In the genomic region with DNA sequence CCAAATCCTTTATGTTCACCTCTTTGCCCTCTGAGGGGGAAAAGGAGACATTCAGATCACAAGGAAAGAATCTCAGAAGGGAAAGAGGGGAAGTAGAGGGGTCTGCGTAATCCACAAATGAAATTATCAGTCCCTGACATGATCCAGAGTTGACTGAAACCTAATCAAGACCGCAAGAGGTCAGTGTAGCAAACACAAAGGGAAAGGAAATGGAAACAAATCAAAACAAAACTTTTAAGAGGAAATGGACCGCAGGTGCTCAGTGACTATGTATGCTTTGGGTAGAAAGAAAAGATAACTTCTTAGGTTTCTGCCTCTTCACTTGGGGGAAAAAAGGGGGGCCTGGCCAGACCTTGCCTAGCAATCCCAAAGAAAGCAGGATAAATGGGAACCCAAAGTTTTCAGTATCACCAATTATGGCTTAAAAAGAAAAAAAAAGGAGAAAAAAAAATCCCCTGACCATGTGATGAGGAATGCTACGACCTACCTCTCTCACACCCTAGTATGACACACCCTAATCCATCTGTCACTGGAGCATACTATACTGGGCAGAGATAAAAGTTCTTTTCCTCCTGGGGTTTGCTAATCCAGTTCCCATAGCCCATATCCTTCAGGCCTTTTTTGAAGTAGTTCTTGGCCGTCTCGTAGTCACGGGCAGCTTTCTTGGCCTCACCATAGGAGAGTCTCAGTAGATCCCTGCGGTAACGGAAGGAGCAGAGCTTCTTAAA, we compare ENCODE assay signal across 21 cellular contexts. TPM values are rescaled to one million over a fixed set of nuclear protein-coding genes. Genes with fewer than 3 reads are reported as not detected.
DNase-seq lines count a peak whose midpoint lies in the region; ATAC-seq lines count a peak whose summit lies in the region.
"Had no signal": no experiment of that assay in that cellular context is flagged by ENCODE, and none has a peak within 500 bp of the region (broad histone marks: within the 10 kb centered on the region; RNA-seq: fewer than 3 reads in every experiment).

No MANE protein-coding gene starts in this region.

- CTCF ChIA-PET in activated CD4-positive, alpha-beta memory T cell treated with anti-CD3 and anti-CD28 coated beads for 36 hours (lab: Charles Lee) = no interaction called here

- ATAC-seq in stimulated activated naive CD8-positive, alpha-beta T cell treated with anti-CD3 and anti-CD28 coated beads, Interleukin-15, amount 100 ng/mL, for 72 hours = no peak
- no peak for ATAC-seq in stimulated activated naive CD8-positive, alpha-beta T cell treated with anti-CD3 and anti-CD28 coated beads, Interleukin-15, Interleukin-2, amounts not matched to agents 100 U/mL and 50 U/mL, for 24 hours
- ATAC-seq in memory B cell (ENCODE audit: low read depth) = peak; percentile 81
- ATAC-seq: activated CD8-positive, alpha-beta T cell treated with anti-CD3 and anti-CD28 coated beads, Interleukin-2, amount 10 ng/mL, durations not matched to agents 7 days and 5 days; HepG2 had no signal

- H3K27ac Mint-ChIP-seq in stimulated activated naive CD8-positive, alpha-beta T cell treated with anti-CD3 and anti-CD28 coated beads, Interleukin-15, amount 100 ng/mL, for 72 hours = peak overlapping the region; percentile 51 to 52
- H3K27ac Mint-ChIP-seq in activated CD4-positive, alpha-beta memory T cell treated with anti-CD3 and anti-CD28 coated beads for 36 hours = peak overlapping the region; percentile 43
- H3K27ac Mint-ChIP-seq in memory B cell = peak overlapping the region; percentile 67
- H3K27ac Mint-ChIP-seq: activated CD8-positive, alpha-beta T cell treated with anti-CD3 and anti-CD28 coated beads, Interleukin-2, amount 10 ng/mL, durations not matched to agents 7 days and 5 days had no signal

- POLR2A ChIA-PET in activated CD4-positive, alpha-beta memory T cell treated with anti-CD3 and anti-CD28 coated beads for 36 hours (lab: Charles Lee) = no interaction called here

- intact Hi-C loops in activated CD4-positive, alpha-beta memory T cell treated with anti-CD3 and anti-CD28 coated beads for 36 hours (cut with micrococcal nuclease) = no loop called here
- intact Hi-C loops in posterior cingulate gyrus (cut with DNase I) = no loop called here

- H3K9me3 Mint-ChIP-seq in stimulated activated naive CD8-positive, alpha-beta T cell treated with anti-CD3 and anti-CD28 coated beads, Interleukin-15, amount 100 ng/mL, for 72 hours = no peaks in the 10 kb centered on the region
- H3K9me3 Mint-ChIP-seq in activated CD4-positive, alpha-beta memory T cell treated with anti-CD3 and anti-CD28 coated beads for 36 hours = no peaks in the 10 kb centered on the region
- H3K9me3 Mint-ChIP-seq in memory B cell = no peaks in the 10 kb centered on the region
- H3K9me3 Mint-ChIP-seq: CD4-positive, alpha-beta memory T cell; nephron progenitor cell had no signal

- no peak overlapping the region for H3K4me3 Mint-ChIP-seq in stimulated activated naive CD8-positive, alpha-beta T cell treated with anti-CD3 and anti-CD28 coated beads, Interleukin-15, amount 100 ng/mL, for 72 hours
- H3K4me3 Mint-ChIP-seq in activated CD4-positive, alpha-beta memory T cell treated with anti-CD3 and anti-CD28 coated beads for 36 hours = no peak overlapping the region
- H3K4me3 Mint-ChIP-seq in memory B cell = no peak overlapping the region
- H3K4me3 Mint-ChIP-seq: activated CD8-positive, alpha-beta T cell treated with anti-CD3 and anti-CD28 coated beads, Interleukin-2, amount 10 ng/mL, durations not matched to agents 7 days and 5 days; CD4-positive, alpha-beta memory T cell; nephron progenitor cell had no signal

- H3K36me3 Mint-ChIP-seq in activated CD4-positive, alpha-beta memory T cell treated with anti-CD3 and anti-CD28 coated beads for 36 hours = peaks cover 81% of the 10 kb centered on the region
- H3K36me3 Mint-ChIP-seq in memory B cell = peaks cover 48% of the 10 kb centered on the region

- H3K4me1 Mint-ChIP-seq in stimulated activated naive CD8-positive, alpha-beta T cell treated with anti-CD3 and anti-CD28 coated beads, Interleukin-15, amount 100 ng/mL, for 72 hours = no peaks in the 10 kb centered on the region
- peaks cover 5% of the 10 kb centered on the region for H3K4me1 Mint-ChIP-seq in activated CD4-positive, alpha-beta memory T cell treated with anti-CD3 and anti-CD28 coated beads for 36 hours (ENCODE audit: low read depth)
- peaks cover 13% of the 10 kb centered on the region for H3K4me1 Mint-ChIP-seq in memory B cell
- H3K4me1 Mint-ChIP-seq: nephron progenitor cell had no signal

- H3K27me3 Mint-ChIP-seq in stimulated activated naive CD8-positive, alpha-beta T cell treated with anti-CD3 and anti-CD28 coated beads, Interleukin-15, amount 100 ng/mL, for 72 hours = no peaks in the 10 kb centered on the region
- no peaks in the 10 kb centered on the region for H3K27me3 Mint-ChIP-seq in activated CD4-positive, alpha-beta memory T cell treated with anti-CD3 and anti-CD28 coated beads for 36 hours
- H3K27me3 Mint-ChIP-seq in memory B cell = no peaks in the 10 kb centered on the region
- H3K27me3 Mint-ChIP-seq: CD4-positive, alpha-beta memory T cell had no signal

- no peak for DNase-seq in stimulated activated naive CD8-positive, alpha-beta T cell treated with anti-CD3 and anti-CD28 coated beads, Interleukin-15, amount 100 ng/mL, for 72 hours
- no peak for DNase-seq in stimulated activated naive CD8-positive, alpha-beta T cell treated with anti-CD3 and anti-CD28 coated beads, Interleukin-15, Interleukin-2, amounts not matched to agents 100 U/mL and 50 U/mL, for 24 hours
- DNase-seq in activated CD4-positive, alpha-beta memory T cell treated with anti-CD3 and anti-CD28 coated beads for 36 hours = no peak
- no peak for DNase-seq in memory B cell (ENCODE audit: low spot score in 2 of 2)
- DNase-seq in RKO (ENCODE audit: low spot score) = no peak
- no peak for DNase-seq in posterior cingulate gyrus
- DNase-seq in NCI-H2029 (lab: John Stamatoyannopoulos, UW) = no peak
- DNase-seq in anterior cingulate cortex (lab: John Stamatoyannopoulos, UW) = no peak
- DNase-seq: activated CD8-positive, alpha-beta T cell treated with anti-CD3 and anti-CD28 coated beads, Interleukin-2, amount 10 ng/mL, durations not matched to agents 7 days and 5 days; CD4-positive, alpha-beta memory T cell; DMS79; kidney glomerular epithelial cell; mesendoderm; NCI-H187 treated with DMSO at 0.1 percent for 48 hours; nephron progenitor cell; NK-92 treated with Interleukin-12 subunit alpha and Interleukin-12 subunit beta, amount 100 ng/mL, for 24 hours; WERI-Rb-1 had no signal

RNA-seq across cellular contexts. Expression of a gene that starts 16.9 kb away (rescaled TPM):
- total RNA-seq in activated CD4-positive, alpha-beta memory T cell treated with anti-CD3 and anti-CD28 coated beads for 36 hours = not detected
- total RNA-seq: activated CD8-positive, alpha-beta T cell treated with anti-CD3 and anti-CD28 coated beads, Interleukin-2, amount 10 ng/mL, durations not matched to agents 7 days and 5 days; ascending aorta; CD4-positive, alpha-beta memory T cell; NCI-H460; T-helper 1 cell treated with Interleukin-12 subunit alpha and Interleukin-12 subunit beta and Interleukin-4 antibody, amounts not matched to agents 30 ng/mL and 1 ng/mL, for 36 hours had no signal

RNA-seq across cellular contexts. Expression of a gene that starts 23.6 kb away (rescaled TPM):
- 100 to 1,000 TPM; 270 to 289 TPM for total RNA-seq in activated CD4-positive, alpha-beta memory T cell treated with anti-CD3 and anti-CD28 coated beads for 36 hours

RNA-seq across cellular contexts. Expression of a gene that starts 26.0 kb away (rescaled TPM):
- 10 to 100 TPM; 82.5 to 86.2 TPM for total RNA-seq in activated CD4-positive, alpha-beta memory T cell treated with anti-CD3 and anti-CD28 coated beads for 36 hours
